In the genomic region with DNA sequence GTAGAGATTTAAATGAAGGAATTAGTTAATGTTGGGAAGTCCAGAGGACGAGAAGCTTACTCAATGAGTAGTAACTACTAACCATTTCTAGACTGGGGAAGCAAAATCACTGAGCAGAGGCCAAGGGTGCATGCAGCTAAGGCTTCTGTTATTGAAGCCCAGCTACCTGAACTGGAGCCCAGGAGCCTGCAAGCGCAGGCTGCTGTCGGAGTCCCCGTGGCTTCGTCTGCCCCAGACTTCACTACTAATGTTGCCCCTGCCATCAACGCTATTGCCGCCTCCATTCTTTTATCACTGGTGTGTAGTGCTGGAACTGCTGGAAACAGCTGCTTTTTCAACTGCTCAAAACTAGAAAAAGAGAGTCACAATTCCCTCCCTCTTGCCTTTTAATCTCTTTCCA, we compare ENCODE assay signal across 13 cellular contexts.
"Had no signal": no experiment of that assay in that cellular context is flagged by ENCODE, and none has a peak within 500 bp of the region (broad histone marks: within the 10 kb centered on the region; RNA-seq: fewer than 3 reads in every experiment).

No MANE protein-coding gene starts in this region.

- H3K36me3 ChIP-seq: left ventricle myocardium inferior, tibial artery, uterus had no signal

- H3K9me3 ChIP-seq: uterus had no signal

- H3K27ac ChIP-seq: left ventricle myocardium inferior, tibial artery, uterus had no signal

- ATAC-seq: activated T-helper 17 cell treated with anti-CD3 and anti-CD28 coated beads, Interleukin-2, amount 50 U/mL, for 72 hours; T-cell had no signal

- H3K27me3 ChIP-seq: tibial artery, uterus had no signal

- H3K4me3 ChIP-seq: left ventricle myocardium inferior, tibial artery, uterus had no signal

- H3K4me1 ChIP-seq: left ventricle myocardium inferior, uterus had no signal

- DNase-seq: activated CD4-positive, alpha-beta T cell treated with anti-CD3 and anti-CD28 coated beads for 1 hour; activated CD4-positive, alpha-beta T cell treated with anti-CD3 and anti-CD28 coated beads, Interleukin-2, amount 50 U/mL, for 48 hours; activated naive CD4-positive, alpha-beta T cell treated with anti-CD3 and anti-CD28 coated beads, Interleukin-2, amount 50 U/mL, for 16 hours; kidney; left ventricle myocardium inferior; stimulated activated CD4-positive, alpha-beta T cell treated with anti-CD3 and anti-CD28 coated beads, Interleukin-15, amount 100 ng/mL, for 24 hours; stimulated activated CD4-positive, alpha-beta T cell treated with anti-CD3 and anti-CD28 coated beads, Interleukin-4, amount 100 ng/mL, for 1 hour; stimulated activated naive CD4-positive, alpha-beta T cell; T-cell; T1000; tibial artery; uterus had no signal
